7 cellular contexts compared by ENCODE assay signal in genomic region chr5:22644859-22645258, GRCh38.
"Had no signal": no experiment of that assay in that cellular context is flagged by ENCODE, and none has a peak within 500 bp of the region (broad histone marks: within the 10 kb centered on the region; RNA-seq: fewer than 3 reads in every experiment).

No MANE protein-coding gene starts in this region.

- H3K4me3 ChIP-seq: GM23338 had no signal

- H3K27ac ChIP-seq: KMS-11 had no signal

- H2AFZ ChIP-seq: GM23338 had no signal

- DNase-seq: H9, HCEC 1CT, KBM-7 had no signal

- H3K4me2 ChIP-seq: GM23338, KMS-11 had no signal

- ATAC-seq: GM23338 had no signal

- FAIRE-seq: H1, HTR-8/SVneo had no signal

- H3K9ac ChIP-seq: KMS-11 had no signal
